Comparison of ENCODE assay signal across 1 cellular context in the genomic region with DNA sequence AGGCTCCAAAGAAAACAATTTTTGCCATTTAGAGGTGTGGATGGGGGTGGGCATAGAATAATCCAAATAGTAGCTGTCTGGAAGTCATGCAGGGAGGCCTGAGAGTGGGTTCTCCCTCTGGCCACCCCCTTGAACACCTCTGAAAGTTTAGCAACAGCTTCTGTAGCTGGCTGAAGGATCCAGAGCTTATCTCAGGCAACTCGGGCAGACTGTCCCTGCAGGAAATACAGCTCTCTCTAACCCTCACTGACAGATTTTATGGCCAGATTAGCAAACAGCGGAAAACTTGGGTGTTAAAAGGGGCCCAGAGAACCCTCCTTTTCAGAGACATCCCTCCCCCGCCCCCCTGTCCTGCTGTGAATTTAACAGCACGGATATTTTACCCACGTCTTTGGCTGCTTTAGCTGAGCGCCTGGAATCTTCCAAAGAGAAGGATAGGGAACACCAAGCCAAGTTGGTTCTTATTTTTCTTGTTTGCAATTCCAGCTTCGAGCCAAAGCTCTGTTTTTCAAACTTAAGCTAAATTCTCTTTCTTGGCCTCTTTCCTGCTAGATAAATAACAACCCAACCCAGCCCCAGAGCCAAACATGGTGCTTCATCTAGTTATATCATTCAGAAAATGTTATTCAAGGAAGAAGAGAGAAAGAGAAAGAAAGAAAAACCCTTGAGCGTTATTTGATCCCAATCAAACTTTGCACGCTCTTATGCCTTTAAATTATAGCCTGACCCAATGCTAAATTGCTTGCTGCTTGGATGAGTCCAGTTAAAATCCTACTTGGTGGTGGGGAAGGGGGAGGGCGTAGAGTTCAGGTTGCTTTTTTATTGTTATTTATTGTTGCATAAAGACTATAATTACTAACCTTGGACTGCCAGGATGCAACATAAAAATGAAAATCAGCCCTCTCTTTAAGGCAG.
A peak's percentile ranks its signal among the peaks of the same experiment; 100 is the strongest.
TF ChIP-seq lines count a peak whose summit lies in the region.

No MANE protein-coding gene starts in this region.

TF ChIP-seq in K562, 482 proteins besides CTCF, POLR2A, EP300 and RAD21 (continued from another document and continues in another):
- TF ChIP-seq ZNF436 (CRISPR knock-in tag; IDR thresholded peaks at IDR 0.05) = no peak
- TF ChIP-seq, protein P1, sequence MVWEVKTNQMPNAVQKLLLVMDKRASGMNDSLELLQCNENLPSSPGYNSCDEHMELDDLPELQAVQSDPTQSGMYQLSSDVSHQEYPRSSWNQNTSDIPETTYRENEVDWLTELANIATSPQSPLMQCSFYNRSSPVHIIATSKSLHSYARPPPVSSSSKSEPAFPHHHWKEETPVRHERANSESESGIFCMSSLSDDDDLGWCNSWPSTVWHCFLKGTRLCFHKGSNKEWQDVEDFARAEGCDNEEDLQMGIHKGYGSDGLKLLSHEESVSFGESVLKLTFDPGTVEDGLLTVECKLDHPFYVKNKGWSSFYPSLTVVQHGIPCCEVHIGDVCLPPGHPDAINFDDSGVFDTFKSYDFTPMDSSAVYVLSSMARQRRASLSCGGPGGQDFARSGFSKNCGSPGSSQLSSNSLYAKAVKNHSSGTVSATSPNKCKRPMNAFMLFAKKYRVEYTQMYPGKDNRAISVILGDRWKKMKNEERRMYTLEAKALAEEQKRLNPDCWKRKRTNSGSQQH (CRISPR knock-in tag; IDR thresholded peaks at IDR 0.05) = no peak
- TF ChIP-seq PML (IDR thresholded peaks at IDR 0.05; ENCODE audit: low read length) = peak; percentile 82
- no peak for TF ChIP-seq RBM34 (IDR thresholded peaks at IDR 0.05; ENCODE audit: borderline replicate concordance, insufficient read depth, low read length)
- TF ChIP-seq, protein P2, sequence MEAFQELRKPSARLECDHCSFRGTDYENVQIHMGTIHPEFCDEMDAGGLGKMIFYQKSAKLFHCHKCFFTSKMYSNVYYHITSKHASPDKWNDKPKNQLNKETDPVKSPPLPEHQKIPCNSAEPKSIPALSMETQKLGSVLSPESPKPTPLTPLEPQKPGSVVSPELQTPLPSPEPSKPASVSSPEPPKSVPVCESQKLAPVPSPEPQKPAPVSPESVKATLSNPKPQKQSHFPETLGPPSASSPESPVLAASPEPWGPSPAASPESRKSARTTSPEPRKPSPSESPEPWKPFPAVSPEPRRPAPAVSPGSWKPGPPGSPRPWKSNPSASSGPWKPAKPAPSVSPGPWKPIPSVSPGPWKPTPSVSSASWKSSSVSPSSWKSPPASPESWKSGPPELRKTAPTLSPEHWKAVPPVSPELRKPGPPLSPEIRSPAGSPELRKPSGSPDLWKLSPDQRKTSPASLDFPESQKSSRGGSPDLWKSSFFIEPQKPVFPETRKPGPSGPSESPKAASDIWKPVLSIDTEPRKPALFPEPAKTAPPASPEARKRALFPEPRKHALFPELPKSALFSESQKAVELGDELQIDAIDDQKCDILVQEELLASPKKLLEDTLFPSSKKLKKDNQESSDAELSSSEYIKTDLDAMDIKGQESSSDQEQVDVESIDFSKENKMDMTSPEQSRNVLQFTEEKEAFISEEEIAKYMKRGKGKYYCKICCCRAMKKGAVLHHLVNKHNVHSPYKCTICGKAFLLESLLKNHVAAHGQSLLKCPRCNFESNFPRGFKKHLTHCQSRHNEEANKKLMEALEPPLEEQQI (IDR thresholded peaks at IDR 0.05) = no peak
- no peak for TF ChIP-seq ZNF76 (CRISPR knock-in tag; IDR thresholded peaks at IDR 0.05; ENCODE audit: borderline replicate concordance)
- TF ChIP-seq RCOR1 (IDR thresholded peaks at IDR 0.05; ENCODE audit: borderline replicate concordance in 1 of 2, low read depth in 2 of 2, low read length in 2 of 2) = peak in 1 of 2 experiments; percentile 95; a peak in 2 of 4 replicates
- TF ChIP-seq ZNF644 (tag; IDR thresholded peaks at IDR 0.05; ENCODE audit: low read depth) = no peak
- no peak for TF ChIP-seq ZNF586 (CRISPR knock-in tag; conservative IDR thresholded peaks at IDR 0.05)
- TF ChIP-seq, protein P3, sequence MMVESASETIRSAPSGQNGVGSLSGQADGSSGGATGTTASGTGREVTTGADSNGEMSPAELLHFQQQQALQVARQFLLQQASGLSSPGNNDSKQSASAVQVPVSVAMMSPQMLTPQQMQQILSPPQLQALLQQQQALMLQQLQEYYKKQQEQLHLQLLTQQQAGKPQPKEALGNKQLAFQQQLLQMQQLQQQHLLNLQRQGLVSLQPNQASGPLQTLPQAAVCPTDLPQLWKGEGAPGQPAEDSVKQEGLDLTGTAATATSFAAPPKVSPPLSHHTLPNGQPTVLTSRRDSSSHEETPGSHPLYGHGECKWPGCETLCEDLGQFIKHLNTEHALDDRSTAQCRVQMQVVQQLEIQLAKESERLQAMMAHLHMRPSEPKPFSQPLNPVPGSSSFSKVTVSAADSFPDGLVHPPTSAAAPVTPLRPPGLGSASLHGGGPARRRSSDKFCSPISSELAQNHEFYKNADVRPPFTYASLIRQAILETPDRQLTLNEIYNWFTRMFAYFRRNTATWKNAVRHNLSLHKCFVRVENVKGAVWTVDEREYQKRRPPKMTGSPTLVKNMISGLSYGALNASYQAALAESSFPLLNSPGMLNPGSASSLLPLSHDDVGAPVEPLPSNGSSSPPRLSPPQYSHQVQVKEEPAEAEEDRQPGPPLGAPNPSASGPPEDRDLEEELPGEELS (CRISPR knock-in tag; IDR thresholded peaks at IDR 0.05; ENCODE audit: borderline replicate concordance) = no peak
- no peak for TF ChIP-seq ZNF133 (CRISPR knock-in tag; IDR thresholded peaks at IDR 0.05)
- TF ChIP-seq SMC3 (conservative IDR thresholded peaks at IDR 0.05; ENCODE audit: insufficient read depth, low read depth, low read length) = no peak
- TF ChIP-seq FOXP1 (CRISPR knock-in tag; IDR thresholded peaks at IDR 0.05) = no peak
- TF ChIP-seq ATF7 (IDR thresholded peaks at IDR 0.05) = no peak; the same call in 1 of the 2 replicates
- no peak for TF ChIP-seq ZNF263 (CRISPR knock-in tag; IDR thresholded peaks at IDR 0.05; ENCODE audit: borderline replicate concordance)
- no peak for TF ChIP-seq ZNF165 (CRISPR knock-in tag; IDR thresholded peaks at IDR 0.05; ENCODE audit: borderline replicate concordance)
- TF ChIP-seq HDAC1 (IDR thresholded peaks at IDR 0.05) = peak in 1 of 2 experiments; percentile 47; a peak in 2 of 4 replicates
- no peak for TF ChIP-seq XRCC3 (IDR thresholded peaks at IDR 0.05)
- TF ChIP-seq MCM3 (IDR thresholded peaks at IDR 0.05) = no peak
- TF ChIP-seq, protein P4, sequence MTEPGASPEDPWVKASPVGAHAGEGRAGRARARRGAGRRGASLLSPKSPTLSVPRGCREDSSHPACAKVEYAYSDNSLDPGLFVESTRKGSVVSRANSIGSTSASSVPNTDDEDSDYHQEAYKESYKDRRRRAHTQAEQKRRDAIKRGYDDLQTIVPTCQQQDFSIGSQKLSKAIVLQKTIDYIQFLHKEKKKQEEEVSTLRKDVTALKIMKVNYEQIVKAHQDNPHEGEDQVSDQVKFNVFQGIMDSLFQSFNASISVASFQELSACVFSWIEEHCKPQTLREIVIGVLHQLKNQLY (CRISPR knock-in tag; conservative IDR thresholded peaks at IDR 0.05) = no peak
- TF ChIP-seq, protein P5, sequence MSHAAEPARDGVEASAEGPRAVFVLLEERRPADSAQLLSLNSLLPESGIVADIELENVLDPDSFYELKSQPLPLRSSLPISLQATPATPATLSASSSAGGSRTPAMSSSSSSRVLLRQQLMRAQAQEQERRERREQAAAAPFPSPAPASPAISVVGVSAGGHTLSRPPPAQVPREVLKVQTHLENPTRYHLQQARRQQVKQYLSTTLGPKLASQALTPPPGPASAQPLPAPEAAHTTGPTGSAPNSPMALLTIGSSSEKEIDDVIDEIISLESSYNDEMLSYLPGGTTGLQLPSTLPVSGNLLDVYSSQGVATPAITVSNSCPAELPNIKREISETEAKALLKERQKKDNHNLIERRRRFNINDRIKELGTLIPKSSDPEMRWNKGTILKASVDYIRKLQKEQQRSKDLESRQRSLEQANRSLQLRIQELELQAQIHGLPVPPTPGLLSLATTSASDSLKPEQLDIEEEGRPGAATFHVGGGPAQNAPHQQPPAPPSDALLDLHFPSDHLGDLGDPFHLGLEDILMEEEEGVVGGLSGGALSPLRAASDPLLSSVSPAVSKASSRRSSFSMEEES (CRISPR knock-in tag; IDR thresholded peaks at IDR 0.05) = no peak
- TF ChIP-seq MECOM (CRISPR knock-in tag; IDR thresholded peaks at IDR 0.05) = no peak
- TF ChIP-seq FOXK2 (conservative IDR thresholded peaks at IDR 0.05 in 1 of 2, IDR thresholded peaks at IDR 0.05 in 1 of 2; ENCODE audit: low read depth in 2 of 2) = peak in 1 of 2 experiments; percentile 67; a peak in 1 of 4 replicates
- no peak for TF ChIP-seq TCF7L2 (IDR thresholded peaks at IDR 0.05; ENCODE audit: low read depth, low read length)
- TF ChIP-seq POU5F1 (IDR thresholded peaks at IDR 0.05; ENCODE audit: borderline replicate concordance, low read depth, low read length, partially characterized antibody) = no peak
- TF ChIP-seq ZNF408 (CRISPR knock-in tag; IDR thresholded peaks at IDR 0.05; ENCODE audit: low read depth) = no peak
- TF ChIP-seq MEIS2 (IDR thresholded peaks at IDR 0.05; ENCODE audit: partially characterized antibody) = peak; percentile 94
- no peak for TF ChIP-seq KLF13 (tag; IDR thresholded peaks at IDR 0.05; ENCODE audit: borderline replicate concordance, low read depth)
- no peak for TF ChIP-seq FOS (IDR thresholded peaks at IDR 0.05; ENCODE audit: extremely low read depth, insufficient read length)
- TF ChIP-seq, protein P6, sequence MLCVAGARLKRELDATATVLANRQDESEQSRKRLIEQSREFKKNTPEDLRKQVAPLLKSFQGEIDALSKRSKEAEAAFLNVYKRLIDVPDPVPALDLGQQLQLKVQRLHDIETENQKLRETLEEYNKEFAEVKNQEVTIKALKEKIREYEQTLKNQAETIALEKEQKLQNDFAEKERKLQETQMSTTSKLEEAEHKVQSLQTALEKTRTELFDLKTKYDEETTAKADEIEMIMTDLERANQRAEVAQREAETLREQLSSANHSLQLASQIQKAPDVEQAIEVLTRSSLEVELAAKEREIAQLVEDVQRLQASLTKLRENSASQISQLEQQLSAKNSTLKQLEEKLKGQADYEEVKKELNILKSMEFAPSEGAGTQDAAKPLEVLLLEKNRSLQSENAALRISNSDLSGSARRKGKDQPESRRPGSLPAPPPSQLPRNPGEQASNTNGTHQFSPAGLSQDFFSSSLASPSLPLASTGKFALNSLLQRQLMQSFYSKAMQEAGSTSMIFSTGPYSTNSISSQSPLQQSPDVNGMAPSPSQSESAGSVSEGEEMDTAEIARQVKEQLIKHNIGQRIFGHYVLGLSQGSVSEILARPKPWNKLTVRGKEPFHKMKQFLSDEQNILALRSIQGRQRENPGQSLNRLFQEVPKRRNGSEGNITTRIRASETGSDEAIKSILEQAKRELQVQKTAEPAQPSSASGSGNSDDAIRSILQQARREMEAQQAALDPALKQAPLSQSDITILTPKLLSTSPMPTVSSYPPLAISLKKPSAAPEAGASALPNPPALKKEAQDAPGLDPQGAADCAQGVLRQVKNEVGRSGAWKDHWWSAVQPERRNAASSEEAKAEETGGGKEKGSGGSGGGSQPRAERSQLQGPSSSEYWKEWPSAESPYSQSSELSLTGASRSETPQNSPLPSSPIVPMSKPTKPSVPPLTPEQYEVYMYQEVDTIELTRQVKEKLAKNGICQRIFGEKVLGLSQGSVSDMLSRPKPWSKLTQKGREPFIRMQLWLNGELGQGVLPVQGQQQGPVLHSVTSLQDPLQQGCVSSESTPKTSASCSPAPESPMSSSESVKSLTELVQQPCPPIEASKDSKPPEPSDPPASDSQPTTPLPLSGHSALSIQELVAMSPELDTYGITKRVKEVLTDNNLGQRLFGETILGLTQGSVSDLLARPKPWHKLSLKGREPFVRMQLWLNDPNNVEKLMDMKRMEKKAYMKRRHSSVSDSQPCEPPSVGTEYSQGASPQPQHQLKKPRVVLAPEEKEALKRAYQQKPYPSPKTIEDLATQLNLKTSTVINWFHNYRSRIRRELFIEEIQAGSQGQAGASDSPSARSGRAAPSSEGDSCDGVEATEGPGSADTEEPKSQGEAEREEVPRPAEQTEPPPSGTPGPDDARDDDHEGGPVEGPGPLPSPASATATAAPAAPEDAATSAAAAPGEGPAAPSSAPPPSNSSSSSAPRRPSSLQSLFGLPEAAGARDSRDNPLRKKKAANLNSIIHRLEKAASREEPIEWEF (CRISPR knock-in tag; IDR thresholded peaks at IDR 0.05) = no peak
- no peak for TF ChIP-seq ZC3H8 (IDR thresholded peaks at IDR 0.05)
- TF ChIP-seq ZSCAN32 (CRISPR knock-in tag; IDR thresholded peaks at IDR 0.05) = no peak
- no peak for TF ChIP-seq ZSCAN29 (IDR thresholded peaks at IDR 0.05)
- no peak for TF ChIP-seq SETDB1 (IDR thresholded peaks at IDR 0.05; ENCODE audit: low read length)
- no peak for TF ChIP-seq EZH2 (IDR thresholded peaks at IDR 0.05; ENCODE audit: borderline replicate concordance, low read depth, low read length)
- TF ChIP-seq TAF9B (IDR thresholded peaks at IDR 0.05; ENCODE audit: partially characterized antibody) = peak; percentile 59
- no peak for TF ChIP-seq MCM7 (IDR thresholded peaks at IDR 0.05)
- TF ChIP-seq MAFG (tag; conservative IDR thresholded peaks at IDR 0.05) = no peak
- peak; percentile 81 for TF ChIP-seq SOX6 (IDR thresholded peaks at IDR 0.05)
- TF ChIP-seq, protein P7, sequence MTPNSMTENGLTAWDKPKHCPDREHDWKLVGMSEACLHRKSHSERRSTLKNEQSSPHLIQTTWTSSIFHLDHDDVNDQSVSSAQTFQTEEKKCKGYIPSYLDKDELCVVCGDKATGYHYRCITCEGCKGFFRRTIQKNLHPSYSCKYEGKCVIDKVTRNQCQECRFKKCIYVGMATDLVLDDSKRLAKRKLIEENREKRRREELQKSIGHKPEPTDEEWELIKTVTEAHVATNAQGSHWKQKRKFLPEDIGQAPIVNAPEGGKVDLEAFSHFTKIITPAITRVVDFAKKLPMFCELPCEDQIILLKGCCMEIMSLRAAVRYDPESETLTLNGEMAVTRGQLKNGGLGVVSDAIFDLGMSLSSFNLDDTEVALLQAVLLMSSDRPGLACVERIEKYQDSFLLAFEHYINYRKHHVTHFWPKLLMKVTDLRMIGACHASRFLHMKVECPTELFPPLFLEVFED (CRISPR knock-in tag; conservative IDR thresholded peaks at IDR 0.05) = no peak
- TF ChIP-seq, protein P8, sequence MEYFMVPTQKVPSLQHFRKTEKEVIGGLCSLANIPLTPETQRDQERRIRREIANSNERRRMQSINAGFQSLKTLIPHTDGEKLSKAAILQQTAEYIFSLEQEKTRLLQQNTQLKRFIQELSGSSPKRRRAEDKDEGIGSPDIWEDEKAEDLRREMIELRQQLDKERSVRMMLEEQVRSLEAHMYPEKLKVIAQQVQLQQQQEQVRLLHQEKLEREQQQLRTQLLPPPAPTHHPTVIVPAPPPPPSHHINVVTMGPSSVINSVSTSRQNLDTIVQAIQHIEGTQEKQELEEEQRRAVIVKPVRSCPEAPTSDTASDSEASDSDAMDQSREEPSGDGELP (CRISPR knock-in tag; IDR thresholded peaks at IDR 0.05; ENCODE audit: borderline replicate concordance) = 0 out of 2 replicates have a peak, but pooled peaks have one; percentile 20
- TF ChIP-seq TRIM28 (IDR thresholded peaks at IDR 0.05) = no peak
- no peak for TF ChIP-seq PYGO2 (tag; IDR thresholded peaks at IDR 0.05)
